Comparison of ENCODE assay signal across 8 cellular contexts in the genomic region with DNA sequence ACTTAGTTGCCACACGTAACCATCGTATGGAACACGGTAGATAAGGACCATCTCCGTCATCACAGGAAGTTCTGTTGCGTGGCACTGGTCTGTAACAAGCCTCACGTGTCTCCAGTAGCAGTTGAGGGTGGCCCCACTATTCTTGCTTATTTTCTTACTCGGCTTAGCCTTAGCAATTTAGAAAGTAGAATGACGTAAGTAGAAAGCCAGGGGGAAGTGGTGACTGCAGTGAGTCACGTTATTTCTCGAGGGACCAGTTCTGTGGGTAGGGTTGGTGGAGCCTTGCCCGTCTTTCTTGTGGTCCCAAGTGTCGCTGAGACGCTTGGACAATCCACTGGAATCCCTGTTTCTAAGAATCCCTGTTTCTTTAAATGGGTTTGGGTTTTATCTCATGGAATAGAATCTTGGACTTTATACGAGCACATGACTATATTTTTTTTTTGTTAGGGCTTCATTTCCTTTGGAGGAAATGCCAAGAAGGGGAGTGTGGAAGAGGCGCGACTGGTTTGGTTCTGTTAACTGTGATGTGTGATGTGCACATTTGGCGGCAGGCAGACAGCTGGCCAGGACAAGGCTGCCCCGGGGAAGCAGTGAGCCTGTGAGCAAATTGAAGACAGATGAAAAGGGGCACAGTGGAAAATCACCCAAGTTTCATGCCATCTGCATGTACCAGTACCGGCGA.
DNase-seq lines count a peak whose midpoint lies in the region; ATAC-seq, FAIRE-seq and TF ChIP-seq lines count a peak whose summit lies in the region.

No MANE protein-coding gene starts in this region.

- H3K4me1 ChIP-seq in OCI-LY1 (ENCODE audit: insufficient read depth, low read length, severe bottlenecking) (peaks cover 88% of the 10 kb centered on the region), small intestine (ENCODE audit: control insufficient read depth in 2 of 2, insufficient read depth in 1 of 2, low read depth in 1 of 2, low read length in 1 of 2) (peaks cover 0 to 9% of the 10 kb centered on the region in 2 donors)

- H3K4me2 ChIP-seq in OCI-LY1 (ENCODE audit: low read length), result peak overlapping the region; percentile 54; the same call in 1 of the 2 replicates

- peaks cover 10% of the 10 kb centered on the region; the same call in 1 of the 2 replicates for H3F3A ChIP-seq in OCI-LY1 (ENCODE audit: insufficient read depth, low read length)

- H3K9me3 ChIP-seq in OCI-LY1 (ENCODE audit: low read length), result no peaks in the 10 kb centered on the region
- H3K9me3 ChIP-seq in small intestine (ENCODE audit: control insufficient read depth, low read depth), result no peaks in the 10 kb centered on the region

- H3K27ac ChIP-seq in OCI-LY1 (ENCODE audit: low read depth, low read length, poor library complexity, severe bottlenecking) (peak overlapping the region; percentile 97), small intestine (ENCODE audit: low read depth in 1 of 2, low read length in 1 of 2) (peak overlapping the region in 1 of 2 donors; percentile 84)

- H3K27me3 ChIP-seq in OCI-LY1 (ENCODE audit: insufficient read depth, low read length) (no peaks in the 10 kb centered on the region), small intestine (ENCODE audit: control insufficient read depth in 2 of 2, insufficient read depth in 2 of 2, low read length in 2 of 2) (no peaks in the 10 kb centered on the region)

- DNase-seq in activated T-cell treated with anti-CD3 and anti-CD28 coated beads, Interleukin-2, amount 50 U/mL, for 48 hours, result peak; percentile 66 to 76
- DNase-seq in fibroblast of pulmonary artery (ENCODE audit: low read depth) (peak; percentile 99), small intestine (peak; percentile 62), cerebellar nuclear complex (lab: John Stamatoyannopoulos, UW) (no peak), ACHN (no peak)

- H3K9ac ChIP-seq in OCI-LY1 (ENCODE audit: low read length), result no peak overlapping the region; the same call in 1 of the 2 replicates

- H4K20me1 ChIP-seq in OCI-LY1 (ENCODE audit: insufficient read depth, low read length), result no peaks in the 10 kb centered on the region

- no peaks in the 10 kb centered on the region for H3K36me3 ChIP-seq in OCI-LY1 (ENCODE audit: insufficient read depth, low read length)
- no peaks in the 10 kb centered on the region for H3K36me3 ChIP-seq in small intestine (ENCODE audit: control insufficient read depth in 2 of 2, insufficient read depth in 2 of 2, low read length in 2 of 2)

- TF ChIP-seq CTCF in OCI-LY1 (IDR thresholded peaks at IDR 0.05; ENCODE audit: low read length), result no peak
- no peak for TF ChIP-seq CTCF in fibroblast of pulmonary artery (IDR thresholded peaks at IDR 0.05; ENCODE audit: low read length, missing control alignments)

- no peak for FAIRE-seq in small intestine (lab: Jason Lieb, UNC)

- 43 to 57% (median 50%) methylated on average over 20 of the region's 20 CpGs for WGBS in small intestine, 3 donors

- H3K4me3 ChIP-seq in GM08714 (ENCODE audit: low read length) (peak overlapping the region; percentile 1; the same call in 1 of the 2 replicates), OCI-LY1 (ENCODE audit: low read depth, low read length, poor library complexity, severe bottlenecking) (no peak overlapping the region), fibroblast of pulmonary artery (replicated peaks; ENCODE audit: low read depth, low read length) (no peak overlapping the region), small intestine (ENCODE audit: low read depth in 1 of 2, low read length in 2 of 2) (no peak overlapping the region)

- H3K79me2 ChIP-seq in OCI-LY1 (ENCODE audit: insufficient read depth, low read length), result no peaks in the 10 kb centered on the region

- in situ Hi-C loops in ACHN (cut with HindIII; ENCODE audit: low pct_ligation_motif_present, low pct_unique_long_range_greater_than_20kb, low sequenced_read_pairs), result no loop called here

- H3K9me2 ChIP-seq in OCI-LY1 (ENCODE audit: low read depth, low read length), result no peaks in the 10 kb centered on the region

- peak; percentile 87 for ATAC-seq in HG02610 (IDR thresholded peaks at IDR 0.05; ENCODE audit: unreplicated experiment)

- H2AFZ ChIP-seq in OCI-LY1 (ENCODE audit: low read length), result no peak overlapping the region

Comparison
In these comparisons a context has a peak if more than half of its experiments do, and no peak if none do; other contexts are left out.
1. DNase-seq: peak in activated T-cell treated with anti-CD3 and anti-CD28 coated beads, Interleukin-2, amount 50 U/mL, for 48 hours (2 of 2), fibroblast of pulmonary artery (single experiment) and small intestine (single experiment); none in cerebellar nuclear complex (0 of 2) and ACHN (single experiment).